Comparison of ENCODE assay signal across 1 cellular context in the genomic region with DNA sequence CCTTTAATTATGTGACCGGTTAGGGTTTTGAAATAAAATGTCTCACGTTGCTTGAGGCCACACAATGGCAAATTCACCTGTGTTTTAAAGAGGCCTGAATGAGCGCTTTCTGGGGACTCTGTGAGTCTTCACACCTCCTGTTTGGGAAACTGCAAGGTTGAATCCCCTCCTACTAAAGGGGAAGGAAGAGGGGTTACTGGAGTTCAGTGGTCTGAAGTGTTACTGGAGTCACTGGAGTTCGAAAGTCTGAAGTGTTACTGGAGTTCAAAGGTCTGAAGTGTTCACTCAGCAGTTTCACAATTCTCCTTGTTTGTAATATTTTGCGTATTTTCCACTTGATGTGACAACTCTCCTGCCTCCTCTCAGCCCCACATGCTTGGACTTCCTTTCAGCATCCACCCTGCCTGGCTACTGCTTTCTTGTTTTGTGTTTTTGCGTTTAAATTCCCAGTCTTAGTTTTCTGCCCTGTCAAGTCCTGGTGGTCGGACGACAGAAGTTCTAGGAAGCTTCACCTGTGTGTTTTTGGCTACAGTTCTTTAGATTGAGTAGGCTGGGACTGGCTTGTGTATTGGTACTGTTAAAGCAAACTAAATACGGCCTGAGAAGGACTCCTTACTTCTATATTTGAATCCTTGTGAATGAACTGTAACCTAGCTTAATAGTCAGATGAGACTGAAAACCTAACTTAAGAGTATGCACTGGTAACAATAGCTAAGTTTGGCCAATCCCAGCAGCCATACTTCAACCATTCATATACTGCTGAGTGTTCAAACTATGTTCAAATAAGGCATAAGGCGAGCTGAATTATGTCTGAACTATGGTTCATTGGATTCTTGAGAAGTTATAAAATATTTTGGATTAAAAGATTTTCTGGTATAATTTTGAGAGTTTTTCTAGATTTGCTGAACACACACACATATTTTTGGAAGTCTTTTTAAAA.
TF ChIP-seq lines count a peak whose summit lies in the region.

No MANE protein-coding gene starts in this region.

TF ChIP-seq in HepG2, 621 proteins besides CTCF, POLR2A, EP300 and RAD21 (continued from another document and continues in another):
- TF ChIP-seq NFIB (CRISPR knock-in tag; IDR thresholded peaks at IDR 0.05; ENCODE audit: borderline replicate concordance) (no peak), CREM (IDR thresholded peaks at IDR 0.05) (peak; percentile 68), CREM (CRISPR knock-in tag; IDR thresholded peaks at IDR 0.05) (no peak), MAZ (IDR thresholded peaks at IDR 0.05; ENCODE audit: borderline replicate concordance, low read depth, low read length) (0 out of 2 replicates have a peak, but pooled peaks have one; percentile 33), MAZ (CRISPR knock-in tag; IDR thresholded peaks at IDR 0.05; ENCODE audit: low read depth) (peak; percentile 52), ZZZ3 (CRISPR knock-in tag; IDR thresholded peaks at IDR 0.05; ENCODE audit: borderline replicate concordance) (no peak), ZNF350 (CRISPR knock-in tag; IDR thresholded peaks at IDR 0.05; ENCODE audit: borderline replicate concordance, low read depth) (no peak), ZC3H4 (CRISPR knock-in tag; IDR thresholded peaks at IDR 0.05; ENCODE audit: borderline replicate concordance) (no peak), PBX3 (CRISPR knock-in tag; IDR thresholded peaks at IDR 0.05; ENCODE audit: borderline replicate concordance) (no peak), ZNF557 (CRISPR knock-in tag; IDR thresholded peaks at IDR 0.05) (no peak), ZNF589 (CRISPR knock-in tag; conservative IDR thresholded peaks at IDR 0.05) (no peak), CREB1 (IDR thresholded peaks at IDR 0.05) (no peak; the same call in 1 of the 2 replicates), CREB1 (CRISPR knock-in tag; IDR thresholded peaks at IDR 0.05) (no peak), MXI1 (IDR thresholded peaks at IDR 0.05; ENCODE audit: borderline replicate concordance, low read depth, low read length) (peak; percentile 56; the same call in 1 of the 3 replicates), MLX (CRISPR knock-in tag; IDR thresholded peaks at IDR 0.05) (peak; percentile 92), ZNF343 (CRISPR knock-in tag; IDR thresholded peaks at IDR 0.05) (peak; percentile 46; the same call in 1 of the 2 replicates), ZFP36L2 (CRISPR knock-in tag; IDR thresholded peaks at IDR 0.05) (no peak), ZFP37 (CRISPR knock-in tag; IDR thresholded peaks at IDR 0.05; ENCODE audit: borderline replicate concordance) (no peak), BRCA1 (CRISPR knock-in tag; IDR thresholded peaks at IDR 0.05) (no peak; the same call in 1 of the 2 replicates), ZNF766 (CRISPR knock-in tag; IDR thresholded peaks at IDR 0.05; ENCODE audit: borderline replicate concordance) (no peak), PRDM15 (CRISPR knock-in tag; IDR thresholded peaks at IDR 0.05) (no peak), ZNF235 (CRISPR knock-in tag; IDR thresholded peaks at IDR 0.05; ENCODE audit: borderline replicate concordance) (no peak), PHF21A (CRISPR knock-in tag; IDR thresholded peaks at IDR 0.05) (0 out of 2 replicates have a peak, but pooled peaks have one; percentile 30), ZNF691 (CRISPR knock-in tag; IDR thresholded peaks at IDR 0.05; ENCODE audit: borderline replicate concordance, low read depth) (no peak), ZNF788 (CRISPR knock-in tag; IDR thresholded peaks at IDR 0.05; ENCODE audit: borderline replicate concordance) (no peak), GATA4 (IDR thresholded peaks at IDR 0.05; ENCODE audit: borderline replicate concordance, low read depth) (no peak; the same call in 1 of the 2 replicates), NCOR1 (IDR thresholded peaks at IDR 0.05; ENCODE audit: borderline replicate concordance, low read length) (peak; percentile 98)
- TF ChIP-seq, protein P1, sequence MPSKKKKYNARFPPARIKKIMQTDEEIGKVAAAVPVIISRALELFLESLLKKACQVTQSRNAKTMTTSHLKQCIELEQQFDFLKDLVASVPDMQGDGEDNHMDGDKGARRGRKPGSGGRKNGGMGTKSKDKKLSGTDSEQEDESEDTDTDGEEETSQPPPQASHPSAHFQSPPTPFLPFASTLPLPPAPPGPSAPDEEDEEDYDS (CRISPR knock-in tag; IDR thresholded peaks at IDR 0.05) = peak; percentile 54; the same call in 1 of the 2 replicates
- TF ChIP-seq, protein P2, sequence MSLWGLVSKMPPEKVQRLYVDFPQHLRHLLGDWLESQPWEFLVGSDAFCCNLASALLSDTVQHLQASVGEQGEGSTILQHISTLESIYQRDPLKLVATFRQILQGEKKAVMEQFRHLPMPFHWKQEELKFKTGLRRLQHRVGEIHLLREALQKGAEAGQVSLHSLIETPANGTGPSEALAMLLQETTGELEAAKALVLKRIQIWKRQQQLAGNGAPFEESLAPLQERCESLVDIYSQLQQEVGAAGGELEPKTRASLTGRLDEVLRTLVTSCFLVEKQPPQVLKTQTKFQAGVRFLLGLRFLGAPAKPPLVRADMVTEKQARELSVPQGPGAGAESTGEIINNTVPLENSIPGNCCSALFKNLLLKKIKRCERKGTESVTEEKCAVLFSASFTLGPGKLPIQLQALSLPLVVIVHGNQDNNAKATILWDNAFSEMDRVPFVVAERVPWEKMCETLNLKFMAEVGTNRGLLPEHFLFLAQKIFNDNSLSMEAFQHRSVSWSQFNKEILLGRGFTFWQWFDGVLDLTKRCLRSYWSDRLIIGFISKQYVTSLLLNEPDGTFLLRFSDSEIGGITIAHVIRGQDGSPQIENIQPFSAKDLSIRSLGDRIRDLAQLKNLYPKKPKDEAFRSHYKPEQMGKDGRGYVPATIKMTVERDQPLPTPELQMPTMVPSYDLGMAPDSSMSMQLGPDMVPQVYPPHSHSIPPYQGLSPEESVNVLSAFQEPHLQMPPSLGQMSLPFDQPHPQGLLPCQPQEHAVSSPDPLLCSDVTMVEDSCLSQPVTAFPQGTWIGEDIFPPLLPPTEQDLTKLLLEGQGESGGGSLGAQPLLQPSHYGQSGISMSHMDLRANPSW (CRISPR knock-in tag; IDR thresholded peaks at IDR 0.05; ENCODE audit: borderline replicate concordance) = no peak
- TF ChIP-seq, protein P3, sequence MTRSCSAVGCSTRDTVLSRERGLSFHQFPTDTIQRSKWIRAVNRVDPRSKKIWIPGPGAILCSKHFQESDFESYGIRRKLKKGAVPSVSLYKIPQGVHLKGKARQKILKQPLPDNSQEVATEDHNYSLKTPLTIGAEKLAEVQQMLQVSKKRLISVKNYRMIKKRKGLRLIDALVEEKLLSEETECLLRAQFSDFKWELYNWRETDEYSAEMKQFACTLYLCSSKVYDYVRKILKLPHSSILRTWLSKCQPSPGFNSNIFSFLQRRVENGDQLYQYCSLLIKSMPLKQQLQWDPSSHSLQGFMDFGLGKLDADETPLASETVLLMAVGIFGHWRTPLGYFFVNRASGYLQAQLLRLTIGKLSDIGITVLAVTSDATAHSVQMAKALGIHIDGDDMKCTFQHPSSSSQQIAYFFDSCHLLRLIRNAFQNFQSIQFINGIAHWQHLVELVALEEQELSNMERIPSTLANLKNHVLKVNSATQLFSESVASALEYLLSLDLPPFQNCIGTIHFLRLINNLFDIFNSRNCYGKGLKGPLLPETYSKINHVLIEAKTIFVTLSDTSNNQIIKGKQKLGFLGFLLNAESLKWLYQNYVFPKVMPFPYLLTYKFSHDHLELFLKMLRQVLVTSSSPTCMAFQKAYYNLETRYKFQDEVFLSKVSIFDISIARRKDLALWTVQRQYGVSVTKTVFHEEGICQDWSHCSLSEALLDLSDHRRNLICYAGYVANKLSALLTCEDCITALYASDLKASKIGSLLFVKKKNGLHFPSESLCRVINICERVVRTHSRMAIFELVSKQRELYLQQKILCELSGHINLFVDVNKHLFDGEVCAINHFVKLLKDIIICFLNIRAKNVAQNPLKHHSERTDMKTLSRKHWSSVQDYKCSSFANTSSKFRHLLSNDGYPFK (CRISPR knock-in tag; IDR thresholded peaks at IDR 0.05; ENCODE audit: borderline replicate concordance) = no peak
- TF ChIP-seq, protein P4, sequence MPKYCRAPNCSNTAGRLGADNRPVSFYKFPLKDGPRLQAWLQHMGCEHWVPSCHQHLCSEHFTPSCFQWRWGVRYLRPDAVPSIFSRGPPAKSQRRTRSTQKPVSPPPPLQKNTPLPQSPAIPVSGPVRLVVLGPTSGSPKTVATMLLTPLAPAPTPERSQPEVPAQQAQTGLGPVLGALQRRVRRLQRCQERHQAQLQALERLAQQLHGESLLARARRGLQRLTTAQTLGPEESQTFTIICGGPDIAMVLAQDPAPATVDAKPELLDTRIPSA (CRISPR knock-in tag; IDR thresholded peaks at IDR 0.05; ENCODE audit: borderline replicate concordance) = no peak
